Comparison of ENCODE assay signal across 1 cellular context in genomic region chr6:43856005-43856765, GRCh38.
TF ChIP-seq lines count a peak whose summit lies in the region.

No MANE protein-coding gene starts in this region.

TF ChIP-seq in HepG2, 621 proteins besides CTCF, POLR2A, EP300 and RAD21 (continued from another document and continues in another):
- TF ChIP-seq ASH2L (IDR thresholded peaks at IDR 0.05; ENCODE audit: insufficient read length, low read depth, low read length) (no peak), KAT8 (CRISPR knock-in tag; IDR thresholded peaks at IDR 0.05) (peak; percentile 79; the same call in 1 of the 2 replicates), ZNF33A (CRISPR knock-in tag; IDR thresholded peaks at IDR 0.05; ENCODE audit: borderline replicate concordance) (no peak), ZNF569 (CRISPR knock-in tag; IDR thresholded peaks at IDR 0.05; ENCODE audit: borderline replicate concordance) (no peak), ZBTB21 (CRISPR knock-in tag; IDR thresholded peaks at IDR 0.05) (no peak), ZNF44 (CRISPR knock-in tag; IDR thresholded peaks at IDR 0.05) (no peak), ZNF549 (CRISPR knock-in tag; IDR thresholded peaks at IDR 0.05) (no peak), ZNF432 (CRISPR knock-in tag; IDR thresholded peaks at IDR 0.05; ENCODE audit: borderline replicate concordance) (no peak), ZNF564 (CRISPR knock-in tag; IDR thresholded peaks at IDR 0.05) (0 out of 2 replicates have a peak, but pooled peaks have one; percentile 52), SOX13 (IDR thresholded peaks at IDR 0.05) (no peak), SOX13 (CRISPR knock-in tag; conservative IDR thresholded peaks at IDR 0.05 in 1 of 2, IDR thresholded peaks at IDR 0.05 in 1 of 2) (peak in 1 of 2 experiments; percentile 76; a peak in 2 of 4 replicates), ZNF3 (CRISPR knock-in tag; IDR thresholded peaks at IDR 0.05) (no peak), HOXA9 (CRISPR knock-in tag; IDR thresholded peaks at IDR 0.05; ENCODE audit: borderline replicate concordance) (no peak), MNT (IDR thresholded peaks at IDR 0.05) (no peak), ZNF234 (CRISPR knock-in tag; conservative IDR thresholded peaks at IDR 0.05) (no peak), ZNF468 (CRISPR knock-in tag; IDR thresholded peaks at IDR 0.05) (no peak), ZNF770 (CRISPR knock-in tag; IDR thresholded peaks at IDR 0.05) (peak; percentile 34; the same call in 1 of the 2 replicates), MAFF (IDR thresholded peaks at IDR 0.05; ENCODE audit: low read depth, low read length) (no peak), TERF1 (CRISPR knock-in tag; IDR thresholded peaks at IDR 0.05) (no peak), FOXP1 (IDR thresholded peaks at IDR 0.05) (no peak), FOXP1 (CRISPR knock-in tag; IDR thresholded peaks at IDR 0.05) (no peak), NFAT5 (CRISPR knock-in tag; IDR thresholded peaks at IDR 0.05) (no peak), ZNF350 (CRISPR knock-in tag; IDR thresholded peaks at IDR 0.05; ENCODE audit: borderline replicate concordance, low read depth) (peak; percentile 85; the same call in 1 of the 2 replicates), MAFG (CRISPR knock-in tag; IDR thresholded peaks at IDR 0.05) (no peak), ZNF678 (CRISPR knock-in tag; IDR thresholded peaks at IDR 0.05) (0 out of 2 replicates have a peak, but pooled peaks have one; percentile 55), ZNF878 (CRISPR knock-in tag; IDR thresholded peaks at IDR 0.05) (no peak), SP2 (CRISPR knock-in tag; IDR thresholded peaks at IDR 0.05) (no peak), THYN1 (CRISPR knock-in tag; IDR thresholded peaks at IDR 0.05; ENCODE audit: borderline replicate concordance, low read depth) (no peak), ZNF12 (CRISPR knock-in tag; IDR thresholded peaks at IDR 0.05) (no peak), JDP2 (CRISPR knock-in tag; IDR thresholded peaks at IDR 0.05; ENCODE audit: borderline replicate concordance) (no peak), ZNF563 (CRISPR knock-in tag; IDR thresholded peaks at IDR 0.05) (no peak), ZNF264 (CRISPR knock-in tag; IDR thresholded peaks at IDR 0.05) (peak; percentile 67; the same call in 1 of the 2 replicates), ZNF639 (CRISPR knock-in tag; conservative IDR thresholded peaks at IDR 0.05) (no peak), ZNF142 (CRISPR knock-in tag; IDR thresholded peaks at IDR 0.05) (no peak), MXD3 (CRISPR knock-in tag; IDR thresholded peaks at IDR 0.05) (peak; percentile 64; the same call in 1 of the 2 replicates), ZNF740 (CRISPR knock-in tag; IDR thresholded peaks at IDR 0.05) (no peak), HIVEP1 (CRISPR knock-in tag; IDR thresholded peaks at IDR 0.05) (no peak), ZNF597 (CRISPR knock-in tag; IDR thresholded peaks at IDR 0.05) (no peak), ZNF513 (CRISPR knock-in tag; conservative IDR thresholded peaks at IDR 0.05) (no peak)
